ENCODE assay signal across 1 cellular context in genomic region chr1:161020573-161021167, GRCh38.
TF ChIP-seq lines count a peak whose summit lies in the region.

Gene F11R (minus strand): TSS chr1:161021152. CDS start chr1:161021073, 79 bp downstream.

TF ChIP-seq in HepG2, 621 proteins besides CTCF, POLR2A, EP300 and RAD21 (continued from another document and continues in another):
- 0 out of 2 replicates have a peak, but pooled peaks have one; percentile 12 for TF ChIP-seq HIC2 (CRISPR knock-in tag; IDR thresholded peaks at IDR 0.05; ENCODE audit: low read depth)
- TF ChIP-seq KLF12 (CRISPR knock-in tag; IDR thresholded peaks at IDR 0.05; ENCODE audit: borderline replicate concordance): peak; percentile 94; the same call in 1 of the 2 replicates
- no peak for TF ChIP-seq ZNF83 (CRISPR knock-in tag; IDR thresholded peaks at IDR 0.05; ENCODE audit: borderline replicate concordance)
- TF ChIP-seq ZNF136 (CRISPR knock-in tag; IDR thresholded peaks at IDR 0.05; ENCODE audit: low read depth): no peak
- peak; percentile 60; the same call in 1 of the 2 replicates for TF ChIP-seq SALL2 (CRISPR knock-in tag; IDR thresholded peaks at IDR 0.05)
- no peak for TF ChIP-seq ZNF12 (CRISPR knock-in tag; IDR thresholded peaks at IDR 0.05)
- no peak for TF ChIP-seq ZHX1 (CRISPR knock-in tag; IDR thresholded peaks at IDR 0.05; ENCODE audit: low read depth)
- no peak for TF ChIP-seq ZBTB42 (CRISPR knock-in tag; IDR thresholded peaks at IDR 0.05)
- TF ChIP-seq PITX1 (CRISPR knock-in tag; IDR thresholded peaks at IDR 0.05): no peak; the same call in none of the 2 replicates
- no peak for TF ChIP-seq RBM22 (optimal IDR thresholded peaks at IDR 0.05; ENCODE audit: low read length)
- TF ChIP-seq TOPORS (CRISPR knock-in tag; IDR thresholded peaks at IDR 0.05): no peak
- TF ChIP-seq SRSF9 (IDR thresholded peaks at IDR 0.05; ENCODE audit: borderline replicate concordance, insufficient read depth, low read depth, low read length, poor library complexity, severe bottlenecking): no peak
- TF ChIP-seq ZNF382 (CRISPR knock-in tag; IDR thresholded peaks at IDR 0.05; ENCODE audit: borderline replicate concordance): no peak
- TF ChIP-seq TIGD3 (CRISPR knock-in tag; IDR thresholded peaks at IDR 0.05; ENCODE audit: borderline replicate concordance): no peak
- TF ChIP-seq ZNF607 (CRISPR knock-in tag; IDR thresholded peaks at IDR 0.05; ENCODE audit: borderline replicate concordance): no peak
- TF ChIP-seq ATF3 (CRISPR knock-in tag; IDR thresholded peaks at IDR 0.05): 0 out of 2 replicates have a peak, but pooled peaks have one; percentile 33
- no peak for TF ChIP-seq AHR (CRISPR knock-in tag; IDR thresholded peaks at IDR 0.05)
- peak; percentile 22 for TF ChIP-seq CREB3 (CRISPR knock-in tag; IDR thresholded peaks at IDR 0.05)
- 0 out of 2 replicates have a peak, but pooled peaks have one; percentile 6 for TF ChIP-seq MAZ (IDR thresholded peaks at IDR 0.05; ENCODE audit: borderline replicate concordance, low read depth, low read length)
- TF ChIP-seq MAZ (CRISPR knock-in tag; IDR thresholded peaks at IDR 0.05; ENCODE audit: low read depth): peak; percentile 26; the same call in 1 of the 2 replicates
- peak; percentile 67; the same call in 1 of the 2 replicates for TF ChIP-seq TAF1 (CRISPR knock-in tag; IDR thresholded peaks at IDR 0.05)
- TF ChIP-seq PRMT3 (CRISPR knock-in tag; IDR thresholded peaks at IDR 0.05; ENCODE audit: borderline replicate concordance, low read depth): no peak
- TF ChIP-seq ZGPAT (CRISPR knock-in tag; IDR thresholded peaks at IDR 0.05): peak; percentile 42; the same call in 1 of the 2 replicates
- TF ChIP-seq ZNF557 (CRISPR knock-in tag; IDR thresholded peaks at IDR 0.05): no peak
- TF ChIP-seq NCOA1 (CRISPR knock-in tag; IDR thresholded peaks at IDR 0.05): no peak
- 0 out of 2 replicates have a peak, but pooled peaks have one; percentile 18 for TF ChIP-seq DMAP1 (CRISPR knock-in tag; IDR thresholded peaks at IDR 0.05)
- TF ChIP-seq ZNF883 (CRISPR knock-in tag; IDR thresholded peaks at IDR 0.05; ENCODE audit: not compliant biosample characterization): no peak
- TF ChIP-seq ZNF572 (CRISPR knock-in tag; IDR thresholded peaks at IDR 0.05): no peak
- TF ChIP-seq MIXL1 (CRISPR knock-in tag; IDR thresholded peaks at IDR 0.05): no peak
- TF ChIP-seq TAF15 (IDR thresholded peaks at IDR 0.05; ENCODE audit: low read depth, low read length, poor library complexity, severe bottlenecking): no peak
- peak; percentile 84; the same call in 1 of the 2 replicates for TF ChIP-seq ZNF704 (CRISPR knock-in tag; IDR thresholded peaks at IDR 0.05; ENCODE audit: borderline replicate concordance)
- TF ChIP-seq HNF4A (CRISPR knock-in tag; IDR thresholded peaks at IDR 0.05): no peak
- 0 out of 2 replicates have a peak, but pooled peaks have one; percentile 11 for TF ChIP-seq TGIF2 (CRISPR knock-in tag; IDR thresholded peaks at IDR 0.05)
- TF ChIP-seq KDM2A (CRISPR knock-in tag; IDR thresholded peaks at IDR 0.05; ENCODE audit: borderline replicate concordance, low read depth): no peak; the same call in 1 of the 2 replicates
- no peak for TF ChIP-seq ELF3 (CRISPR knock-in tag; IDR thresholded peaks at IDR 0.05)
- TF ChIP-seq ZNF841 (CRISPR knock-in tag; IDR thresholded peaks at IDR 0.05; ENCODE audit: borderline replicate concordance): no peak
- no peak for TF ChIP-seq ZFAT (CRISPR knock-in tag; conservative IDR thresholded peaks at IDR 0.05)
- no peak for TF ChIP-seq KLF11 (CRISPR knock-in tag; IDR thresholded peaks at IDR 0.05)
- peak; percentile 67 for TF ChIP-seq ZFX (CRISPR knock-in tag; IDR thresholded peaks at IDR 0.05; ENCODE audit: low read depth)
- TF ChIP-seq SIX1 (CRISPR knock-in tag; IDR thresholded peaks at IDR 0.05; ENCODE audit: borderline replicate concordance): no peak
- TF ChIP-seq ZNF543 (CRISPR knock-in tag; IDR thresholded peaks at IDR 0.05): peak; percentile 32; the same call in 1 of the 2 replicates
- TF ChIP-seq SOX6 (IDR thresholded peaks at IDR 0.05): no peak
- TF ChIP-seq SOX6 (CRISPR knock-in tag; IDR thresholded peaks at IDR 0.05): no peak; the same call in 1 of the 2 replicates
- TF ChIP-seq HMGA1 (CRISPR knock-in tag; conservative IDR thresholded peaks at IDR 0.05): no peak
- TF ChIP-seq TCF12 (IDR thresholded peaks at IDR 0.05): no peak
- TF ChIP-seq TCF12 (CRISPR knock-in tag; IDR thresholded peaks at IDR 0.05): 0 out of 2 replicates have a peak, but pooled peaks have one; percentile 18
- no peak for TF ChIP-seq HNRNPK (IDR thresholded peaks at IDR 0.05; ENCODE audit: low read depth, low read length, poor library complexity, severe bottlenecking)
- TF ChIP-seq ARID2 (CRISPR knock-in tag; IDR thresholded peaks at IDR 0.05; ENCODE audit: borderline replicate concordance): no peak
- TF ChIP-seq SMYD3 (CRISPR knock-in tag; IDR thresholded peaks at IDR 0.05): no peak
- peak; percentile 55; the same call in 1 of the 2 replicates for TF ChIP-seq HOXA5 (CRISPR knock-in tag; IDR thresholded peaks at IDR 0.05)
- TF ChIP-seq ZNF224 (CRISPR knock-in tag; IDR thresholded peaks at IDR 0.05): no peak
- 0 out of 2 replicates have a peak, but pooled peaks have one; percentile 15 for TF ChIP-seq MXD3 (CRISPR knock-in tag; IDR thresholded peaks at IDR 0.05)
- TF ChIP-seq KMT2A (CRISPR knock-in tag; IDR thresholded peaks at IDR 0.05): peak; percentile 52; the same call in 1 of the 2 replicates
- TF ChIP-seq TFAP4 (IDR thresholded peaks at IDR 0.05; ENCODE audit: borderline replicate concordance, low read depth): peak; percentile 68
- no peak for TF ChIP-seq KAT8 (CRISPR knock-in tag; IDR thresholded peaks at IDR 0.05)
